In genomic region chr11:67283490-67283963, GRCh38 we compare ENCODE assay signal across 11 cellular contexts. TPM values are rescaled to one million over a fixed set of nuclear protein-coding genes. Genes with fewer than 3 reads are reported as not detected.
DNase-seq lines count a peak whose midpoint lies in the region; ATAC-seq and TF ChIP-seq lines count a peak whose summit lies in the region.
"Had no signal": no experiment of that assay in that cellular context is flagged by ENCODE, and none has a peak within 500 bp of the region (broad histone marks: within the 10 kb centered on the region; RNA-seq: fewer than 3 reads in every experiment).

No MANE protein-coding gene starts in this region.

- no peak for TF ChIP-seq EP300 in sigmoid colon (IDR thresholded peaks at IDR 0.05)

- no peak for ATAC-seq in GM19397 (IDR thresholded peaks at IDR 0.05; ENCODE audit: unreplicated experiment)

- H3K4me1 ChIP-seq in Peyer's patch (peaks cover 4 to 47% (median 34%) of the 10 kb centered on the region in 4 donors), esophagus squamous epithelium (peaks cover 26 to 73% (median 28%) of the 10 kb centered on the region in 3 donors), sigmoid colon (peaks cover 0 to 36% (median 19%) of the 10 kb centered on the region in 4 donors)

- TF ChIP-seq CTCF in Peyer's patch (IDR thresholded peaks at IDR 0.05): no peak
- no peak for TF ChIP-seq CTCF in esophagus squamous epithelium (IDR thresholded peaks at IDR 0.05)
- no peak for TF ChIP-seq CTCF in sigmoid colon (IDR thresholded peaks at IDR 0.05)
- TF ChIP-seq CTCF in GM10248 (IDR thresholded peaks at IDR 0.05; ENCODE audit: control extremely low read depth, extremely low read depth, low read depth, missing control alignments): no peak

- H3K27me3 ChIP-seq in Peyer's patch: no peaks in the 10 kb centered on the region
- no peaks in the 10 kb centered on the region for H3K27me3 ChIP-seq in esophagus squamous epithelium
- H3K27me3 ChIP-seq in sigmoid colon: no peaks in the 10 kb centered on the region

- intact Hi-C loops in esophagus squamous epithelium (cut with DNase I): no loop called here
- intact Hi-C loops in sigmoid colon (cut with DNase I): no loop called here

- WGBS in esophagus squamous epithelium, 2 donors: 64 to 79% methylated on average over 3 to 11 of the region's 13 CpGs
- WGBS in sigmoid colon, 2 donors: 87 to 89% methylated on average over 13 of the region's 13 CpGs

- peaks cover 0 to 83% (median 5%) of the 10 kb centered on the region in 3 donors for H3K36me3 ChIP-seq in Peyer's patch
- H3K36me3 ChIP-seq in esophagus squamous epithelium: peaks cover 64 to 89% (median 68%) of the 10 kb centered on the region in 3 donors
- H3K36me3 ChIP-seq in sigmoid colon: peaks cover 66 to 80% (median 73%) of the 10 kb centered on the region in 4 donors

- H3K27ac ChIP-seq in Peyer's patch: peak overlapping the region in 3 of 4 donors; percentile 1 to 59 (median 47)
- H3K27ac ChIP-seq in esophagus squamous epithelium: peak overlapping the region; percentile 24 to 78 (median 53)
- peak overlapping the region; percentile 23 to 62 (median 48) for H3K27ac ChIP-seq in sigmoid colon

- H3K9me3 ChIP-seq in Peyer's patch: no peaks in the 10 kb centered on the region
- H3K9me3 ChIP-seq in esophagus squamous epithelium: no peaks in the 10 kb centered on the region
- H3K9me3 ChIP-seq in sigmoid colon: no peaks in the 10 kb centered on the region
- H3K9me3 ChIP-seq: thoracic aorta had no signal

- CTCF ChIA-PET in GM10248 (lab: Yijun Ruan, JAX): interaction anchor here (0.6 to 1.9 kb wide), 9 partner anchors 9 to 99 kb away, joined by 3 to 7 read pairs (median 4); partner anchors contain the start of gene GRK2

- POLR2A ChIA-PET in GM10248 (lab: Yijun Ruan, JAX): no interaction called here

- H3K4me3 ChIP-seq in Peyer's patch: no peak overlapping the region
- H3K4me3 ChIP-seq in esophagus squamous epithelium: no peak overlapping the region
- H3K4me3 ChIP-seq in sigmoid colon: no peak overlapping the region
- H3K4me3 ChIP-seq: lung, thoracic aorta had no signal

- DNase-seq in GF-D8 (lab: John Stamatoyannopoulos, UW) (peak; percentile 95), Peyer's patch (no peak), esophagus squamous epithelium (lab: John Stamatoyannopoulos, UW) (no peak), sigmoid colon (peak; percentile 67), GM10248 (ENCODE audit: extremely low spot score) (no peak), SW 1271 (lab: John Stamatoyannopoulos, UW) (no peak)
- DNase-seq: activated CD4-positive, alpha-beta T cell treated with anti-CD3 and anti-CD28 coated beads, Interleukin-2, amount 50 U/mL, for 48 hours; NCI-H774 had no signal

- no peak for TF ChIP-seq POLR2A in Peyer's patch (IDR thresholded peaks at IDR 0.05)
- TF ChIP-seq POLR2A in esophagus squamous epithelium (IDR thresholded peaks at IDR 0.05): no peak
- no peak for TF ChIP-seq POLR2A in sigmoid colon (IDR thresholded peaks at IDR 0.05)

RNA-seq across cellular contexts. Expression of gene ANKRD13D, which starts 5.6 kb away (rescaled TPM):
- total RNA-seq in Peyer's patch: 10 to 100 TPM; 25.4 to 97.4 (median 41.5) TPM
- total RNA-seq in esophagus squamous epithelium: 10 to 100 TPM; 27.4 to 50.6 (median 41.6) TPM
- total RNA-seq in sigmoid colon: 10 to 100 TPM; 23.9 to 45.7 (median 24.2) TPM
- polyA plus RNA-seq in sigmoid colon: 10 to 100 TPM in 2 of 3 donors, 1 to 10 TPM in 1; 9.0 to 42.2 (median 16.8) TPM

RNA-seq across cellular contexts. Expression of gene GRK2, which starts 17.3 kb away (rescaled TPM):
- total RNA-seq in Peyer's patch (100 to 1,000 TPM; 103 to 276 (median 163) TPM), esophagus squamous epithelium (10 to 100 TPM; 54.1 to 93.2 (median 68.5) TPM), sigmoid colon (10 to 100 TPM; 32.1 to 48.2 (median 38.9) TPM)
- 100 to 1,000 TPM in 1 of 3 donors, 10 to 100 TPM in 2; 88.3 to 152 (median 92.0) TPM for polyA plus RNA-seq in sigmoid colon

RNA-seq across cellular contexts. Expression of gene SSH3, which starts 19.8 kb away (rescaled TPM):
- total RNA-seq in Peyer's patch (100 to 1,000 TPM in 2 of 4 donors, 10 to 100 TPM in 2; 55.9 to 128 (median 99.9) TPM), esophagus squamous epithelium (10 to 100 TPM; 51.4 to 78.4 (median 64.8) TPM), sigmoid colon (10 to 100 TPM; 20.0 to 37.7 (median 26.6) TPM)
- 10 to 100 TPM; 15.6 to 39.0 (median 21.3) TPM for polyA plus RNA-seq in sigmoid colon

Comparison
In these comparisons a context has a peak if more than half of its experiments do, and no peak if none do; other contexts are left out.
1. DNase-seq: peak in GF-D8 (single experiment) and sigmoid colon (single experiment); none in Peyer's patch (0 of 3), esophagus squamous epithelium (single experiment), GM10248 (single experiment) and SW 1271 (0 of 2).
2. Peak in every context shown above with its lines, with median percentiles within 50 percentile points of each other: H3K27ac ChIP-seq.